Comparison of ENCODE assay signal across 2 cellular contexts in the genomic region with DNA sequence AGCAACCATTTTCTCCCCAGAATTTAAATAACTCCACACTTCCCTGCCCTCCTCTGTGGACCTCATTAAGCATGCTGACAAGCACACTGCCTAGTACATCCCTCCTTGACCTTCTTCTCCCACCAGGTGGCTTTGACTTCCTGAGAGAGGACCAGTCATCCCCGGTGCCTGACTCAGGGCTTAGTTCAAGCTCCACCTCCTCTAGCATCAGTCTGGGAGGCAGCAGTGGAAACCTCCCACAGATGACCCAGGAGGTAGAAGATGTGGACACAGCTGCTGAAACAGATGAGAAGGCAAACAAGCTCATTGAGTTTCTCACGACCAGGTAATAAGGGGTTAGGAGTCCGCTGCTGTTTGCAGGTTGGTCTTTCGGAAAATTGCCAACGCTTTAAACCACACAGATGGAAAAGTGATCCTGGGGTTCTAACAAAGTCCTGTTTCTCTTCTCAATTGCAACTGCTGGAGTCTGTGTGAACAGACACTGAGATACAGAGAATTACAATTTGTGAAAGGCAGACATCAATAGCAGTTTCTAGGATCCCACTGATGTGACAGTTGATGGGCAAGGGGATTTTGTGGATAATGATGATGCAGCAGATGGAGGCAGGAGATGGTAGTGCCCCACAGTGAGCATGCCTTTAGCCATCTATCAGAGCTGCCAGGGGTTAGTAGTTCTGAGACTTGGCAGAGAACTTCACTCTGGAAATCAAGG.
TF ChIP-seq lines count a peak whose summit lies in the region.

No MANE protein-coding gene starts in this region.

TF ChIP-seq in SK-N-SH treated with all-trans-retinoic acid at 6 μM for 48 hours, 23 proteins besides CTCF, POLR2A, EP300 and RAD21 (continued from another document):
- TF ChIP-seq, protein P1, sequence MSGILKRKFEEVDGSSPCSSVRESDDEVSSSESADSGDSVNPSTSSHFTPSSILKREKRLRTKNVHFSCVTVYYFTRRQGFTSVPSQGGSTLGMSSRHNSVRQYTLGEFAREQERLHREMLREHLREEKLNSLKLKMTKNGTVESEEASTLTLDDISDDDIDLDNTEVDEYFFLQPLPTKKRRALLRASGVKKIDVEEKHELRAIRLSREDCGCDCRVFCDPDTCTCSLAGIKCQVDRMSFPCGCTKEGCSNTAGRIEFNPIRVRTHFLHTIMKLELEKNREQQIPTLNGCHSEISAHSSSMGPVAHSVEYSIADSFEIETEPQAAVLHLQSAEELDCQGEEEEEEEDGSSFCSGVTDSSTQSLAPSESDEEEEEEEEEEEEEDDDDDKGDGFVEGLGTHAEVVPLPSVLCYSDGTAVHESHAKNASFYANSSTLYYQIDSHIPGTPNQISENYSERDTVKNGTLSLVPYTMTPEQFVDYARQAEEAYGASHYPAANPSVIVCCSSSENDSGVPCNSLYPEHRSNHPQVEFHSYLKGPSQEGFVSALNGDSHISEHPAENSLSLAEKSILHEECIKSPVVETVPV (CRISPR knock-in tag; IDR thresholded peaks at IDR 0.05): no peak
- no peak for TF ChIP-seq SNAI2 (CRISPR knock-in tag; IDR thresholded peaks at IDR 0.05)
- TF ChIP-seq, protein P2, sequence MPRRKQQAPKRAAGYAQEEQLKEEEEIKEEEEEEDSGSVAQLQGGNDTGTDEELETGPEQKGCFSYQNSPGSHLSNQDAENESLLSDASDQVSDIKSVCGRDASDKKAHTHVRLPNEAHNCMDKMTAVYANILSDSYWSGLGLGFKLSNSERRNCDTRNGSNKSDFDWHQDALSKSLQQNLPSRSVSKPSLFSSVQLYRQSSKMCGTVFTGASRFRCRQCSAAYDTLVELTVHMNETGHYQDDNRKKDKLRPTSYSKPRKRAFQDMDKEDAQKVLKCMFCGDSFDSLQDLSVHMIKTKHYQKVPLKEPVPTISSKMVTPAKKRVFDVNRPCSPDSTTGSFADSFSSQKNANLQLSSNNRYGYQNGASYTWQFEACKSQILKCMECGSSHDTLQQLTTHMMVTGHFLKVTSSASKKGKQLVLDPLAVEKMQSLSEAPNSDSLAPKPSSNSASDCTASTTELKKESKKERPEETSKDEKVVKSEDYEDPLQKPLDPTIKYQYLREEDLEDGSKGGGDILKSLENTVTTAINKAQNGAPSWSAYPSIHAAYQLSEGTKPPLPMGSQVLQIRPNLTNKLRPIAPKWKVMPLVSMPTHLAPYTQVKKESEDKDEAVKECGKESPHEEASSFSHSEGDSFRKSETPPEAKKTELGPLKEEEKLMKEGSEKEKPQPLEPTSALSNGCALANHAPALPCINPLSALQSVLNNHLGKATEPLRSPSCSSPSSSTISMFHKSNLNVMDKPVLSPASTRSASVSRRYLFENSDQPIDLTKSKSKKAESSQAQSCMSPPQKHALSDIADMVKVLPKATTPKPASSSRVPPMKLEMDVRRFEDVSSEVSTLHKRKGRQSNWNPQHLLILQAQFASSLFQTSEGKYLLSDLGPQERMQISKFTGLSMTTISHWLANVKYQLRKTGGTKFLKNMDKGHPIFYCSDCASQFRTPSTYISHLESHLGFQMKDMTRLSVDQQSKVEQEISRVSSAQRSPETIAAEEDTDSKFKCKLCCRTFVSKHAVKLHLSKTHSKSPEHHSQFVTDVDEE (CRISPR knock-in tag; IDR thresholded peaks at IDR 0.05): no peak
- TF ChIP-seq ZFP30 (CRISPR knock-in tag; IDR thresholded peaks at IDR 0.05): peak; percentile 83

TF ChIP-seq in SK-N-SH, 30 proteins besides CTCF, POLR2A, EP300 and RAD21 (continued from another document):
- TF ChIP-seq, protein P3, sequence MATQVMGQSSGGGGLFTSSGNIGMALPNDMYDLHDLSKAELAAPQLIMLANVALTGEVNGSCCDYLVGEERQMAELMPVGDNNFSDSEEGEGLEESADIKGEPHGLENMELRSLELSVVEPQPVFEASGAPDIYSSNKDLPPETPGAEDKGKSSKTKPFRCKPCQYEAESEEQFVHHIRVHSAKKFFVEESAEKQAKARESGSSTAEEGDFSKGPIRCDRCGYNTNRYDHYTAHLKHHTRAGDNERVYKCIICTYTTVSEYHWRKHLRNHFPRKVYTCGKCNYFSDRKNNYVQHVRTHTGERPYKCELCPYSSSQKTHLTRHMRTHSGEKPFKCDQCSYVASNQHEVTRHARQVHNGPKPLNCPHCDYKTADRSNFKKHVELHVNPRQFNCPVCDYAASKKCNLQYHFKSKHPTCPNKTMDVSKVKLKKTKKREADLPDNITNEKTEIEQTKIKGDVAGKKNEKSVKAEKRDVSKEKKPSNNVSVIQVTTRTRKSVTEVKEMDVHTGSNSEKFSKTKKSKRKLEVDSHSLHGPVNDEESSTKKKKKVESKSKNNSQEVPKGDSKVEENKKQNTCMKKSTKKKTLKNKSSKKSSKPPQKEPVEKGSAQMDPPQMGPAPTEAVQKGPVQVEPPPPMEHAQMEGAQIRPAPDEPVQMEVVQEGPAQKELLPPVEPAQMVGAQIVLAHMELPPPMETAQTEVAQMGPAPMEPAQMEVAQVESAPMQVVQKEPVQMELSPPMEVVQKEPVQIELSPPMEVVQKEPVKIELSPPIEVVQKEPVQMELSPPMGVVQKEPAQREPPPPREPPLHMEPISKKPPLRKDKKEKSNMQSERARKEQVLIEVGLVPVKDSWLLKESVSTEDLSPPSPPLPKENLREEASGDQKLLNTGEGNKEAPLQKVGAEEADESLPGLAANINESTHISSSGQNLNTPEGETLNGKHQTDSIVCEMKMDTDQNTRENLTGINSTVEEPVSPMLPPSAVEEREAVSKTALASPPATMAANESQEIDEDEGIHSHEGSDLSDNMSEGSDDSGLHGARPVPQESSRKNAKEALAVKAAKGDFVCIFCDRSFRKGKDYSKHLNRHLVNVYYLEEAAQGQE (IDR thresholded peaks at IDR 0.05; ENCODE audit: low read depth, low read length): no peak
- TF ChIP-seq JUND (IDR thresholded peaks at IDR 0.05) (no peak), MXI1 (IDR thresholded peaks at IDR 0.05; ENCODE audit: low read depth, low read length) (no peak), FOXJ3 (CRISPR knock-in tag; IDR thresholded peaks at IDR 0.05) (no peak), NRF1 (IDR thresholded peaks at IDR 0.05; ENCODE audit: low read depth, low read length) (no peak), YY1 (IDR thresholded peaks at IDR 0.05; ENCODE audit: low read depth) (no peak), NFIC (IDR thresholded peaks at IDR 0.05; ENCODE audit: borderline replicate concordance) (no peak), EZH2phosphoT487 (IDR thresholded peaks at IDR 0.05; ENCODE audit: borderline replicate concordance, low read depth) (no peak), FOSL2 (IDR thresholded peaks at IDR 0.05; ENCODE audit: borderline replicate concordance, low read depth) (no peak), RFX5 (IDR thresholded peaks at IDR 0.05; ENCODE audit: low read length) (no peak), TAF1 (IDR thresholded peaks at IDR 0.05; ENCODE audit: borderline replicate concordance, low read depth, low read length) (no peak), TEAD4 (IDR thresholded peaks at IDR 0.05; ENCODE audit: borderline replicate concordance, insufficient read depth) (no peak), GATA2 (CRISPR knock-in tag; IDR thresholded peaks at IDR 0.05) (no peak), SMC3 (IDR thresholded peaks at IDR 0.05; ENCODE audit: low read depth, low read length) (no peak)
- TF ChIP-seq, protein P4, sequence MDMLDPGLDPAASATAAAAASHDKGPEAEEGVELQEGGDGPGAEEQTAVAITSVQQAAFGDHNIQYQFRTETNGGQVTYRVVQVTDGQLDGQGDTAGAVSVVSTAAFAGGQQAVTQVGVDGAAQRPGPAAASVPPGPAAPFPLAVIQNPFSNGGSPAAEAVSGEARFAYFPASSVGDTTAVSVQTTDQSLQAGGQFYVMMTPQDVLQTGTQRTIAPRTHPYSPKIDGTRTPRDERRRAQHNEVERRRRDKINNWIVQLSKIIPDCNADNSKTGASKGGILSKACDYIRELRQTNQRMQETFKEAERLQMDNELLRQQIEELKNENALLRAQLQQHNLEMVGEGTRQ (IDR thresholded peaks at IDR 0.05; ENCODE audit: borderline replicate concordance, low read depth, low read length): no peak
